1 cellular context compared by ENCODE assay signal in the genomic region with DNA sequence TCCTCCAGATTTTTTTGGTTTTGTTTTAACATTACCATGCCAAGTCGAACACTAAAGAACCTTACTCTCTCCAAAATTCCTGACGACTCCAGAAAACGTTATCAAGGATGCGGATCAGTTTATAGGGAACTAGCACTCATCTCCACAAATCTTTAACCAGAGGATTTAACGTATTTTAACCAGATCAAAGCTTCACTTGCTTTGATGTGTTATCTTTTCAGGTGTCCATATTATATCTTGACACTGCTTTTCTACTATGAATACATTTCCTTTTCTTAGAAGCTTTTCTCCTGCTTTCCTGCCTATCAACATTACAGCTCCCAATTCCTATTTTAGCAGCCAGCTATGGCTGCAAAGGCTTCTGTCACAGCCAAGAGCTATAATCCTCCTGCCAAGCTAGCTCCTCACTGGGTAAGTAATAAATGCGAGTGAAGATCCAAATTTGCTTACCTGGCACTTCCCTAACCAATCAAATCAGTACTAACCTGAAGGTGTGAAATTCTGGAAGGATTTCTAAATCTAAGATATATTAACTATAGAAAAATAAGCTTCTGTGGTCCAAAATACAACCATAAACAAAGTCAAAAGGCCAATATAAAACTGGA.
TF ChIP-seq lines count a peak whose summit lies in the region.

No MANE protein-coding gene starts in this region.

TF ChIP-seq in K562, 482 proteins besides CTCF, POLR2A, EP300 and RAD21 (continued from another document):
- TF ChIP-seq, protein P1, sequence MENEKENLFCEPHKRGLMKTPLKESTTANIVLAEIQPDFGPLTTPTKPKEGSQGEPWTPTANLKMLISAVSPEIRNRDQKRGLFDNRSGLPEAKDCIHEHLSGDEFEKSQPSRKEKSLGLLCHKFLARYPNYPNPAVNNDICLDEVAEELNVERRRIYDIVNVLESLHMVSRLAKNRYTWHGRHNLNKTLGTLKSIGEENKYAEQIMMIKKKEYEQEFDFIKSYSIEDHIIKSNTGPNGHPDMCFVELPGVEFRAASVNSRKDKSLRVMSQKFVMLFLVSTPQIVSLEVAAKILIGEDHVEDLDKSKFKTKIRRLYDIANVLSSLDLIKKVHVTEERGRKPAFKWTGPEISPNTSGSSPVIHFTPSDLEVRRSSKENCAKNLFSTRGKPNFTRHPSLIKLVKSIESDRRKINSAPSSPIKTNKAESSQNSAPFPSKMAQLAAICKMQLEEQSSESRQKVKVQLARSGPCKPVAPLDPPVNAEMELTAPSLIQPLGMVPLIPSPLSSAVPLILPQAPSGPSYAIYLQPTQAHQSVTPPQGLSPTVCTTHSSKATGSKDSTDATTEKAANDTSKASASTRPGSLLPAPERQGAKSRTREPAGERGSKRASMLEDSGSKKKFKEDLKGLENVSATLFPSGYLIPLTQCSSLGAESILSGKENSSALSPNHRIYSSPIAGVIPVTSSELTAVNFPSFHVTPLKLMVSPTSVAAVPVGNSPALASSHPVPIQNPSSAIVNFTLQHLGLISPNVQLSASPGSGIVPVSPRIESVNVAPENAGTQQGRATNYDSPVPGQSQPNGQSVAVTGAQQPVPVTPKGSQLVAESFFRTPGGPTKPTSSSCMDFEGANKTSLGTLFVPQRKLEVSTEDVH (IDR thresholded peaks at IDR 0.05; ENCODE audit: low read depth, partially characterized antibody), result no peak
- TF ChIP-seq CBX5 (IDR thresholded peaks at IDR 0.05; ENCODE audit: borderline replicate concordance, low read depth), result no peak
